Comparison of ENCODE assay signal across 8 cellular contexts in the genomic region with DNA sequence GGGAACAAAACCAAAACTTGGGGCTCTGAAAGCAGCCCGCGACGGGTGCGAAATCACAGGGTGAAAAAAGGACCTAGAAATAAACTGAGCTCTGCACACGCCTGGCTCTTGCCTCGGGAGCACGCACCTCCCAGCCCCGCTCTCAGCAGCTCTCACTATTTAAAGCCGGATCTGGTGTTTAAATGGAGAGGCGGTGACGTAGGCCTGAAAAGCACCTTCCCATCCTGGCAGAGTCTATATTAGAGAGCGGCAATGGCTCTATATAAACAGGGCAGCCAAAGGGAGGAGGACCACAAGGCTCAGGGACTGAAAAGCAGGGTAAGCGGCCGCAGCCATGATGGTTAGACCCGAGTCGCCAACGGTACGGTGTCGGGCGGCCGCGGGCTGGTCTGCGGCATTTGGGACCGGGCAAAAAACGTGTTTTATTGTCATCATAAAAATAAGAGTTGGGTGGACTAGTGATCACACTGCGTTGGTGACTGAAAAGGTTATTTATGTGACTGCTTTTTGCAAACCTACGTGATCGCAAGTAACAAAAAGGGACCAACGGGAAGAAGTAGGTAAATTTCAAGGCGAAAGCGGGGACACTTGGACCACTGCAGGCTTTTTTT. TPM values are rescaled to one million over a fixed set of nuclear protein-coding genes. Genes with fewer than 3 reads are reported as not detected.
DNase-seq lines count a peak whose midpoint lies in the region; ATAC-seq and TF ChIP-seq lines count a peak whose summit lies in the region.

No MANE protein-coding gene starts in this region.

- ATAC-seq in HG02571 (IDR thresholded peaks at IDR 0.05; ENCODE audit: unreplicated experiment) (peak; percentile 48), gastroesophageal sphincter (peak; percentile 80)

- TF ChIP-seq CTCF in GM06990 (IDR thresholded peaks at IDR 0.05; ENCODE audit: insufficient read depth, low read length, poor library complexity, severe bottlenecking) = no peak
- TF ChIP-seq CTCF in NB4 (IDR thresholded peaks at IDR 0.05; ENCODE audit: low read depth, low read length) = no peak
- TF ChIP-seq CTCF in gastroesophageal sphincter (IDR thresholded peaks at IDR 0.05) = no peak
- TF ChIP-seq CTCF in neutrophil (IDR thresholded peaks at IDR 0.05) = no peak

- H3K4me3 ChIP-seq in GM06990 (replicated peaks; ENCODE audit: low read depth, low read length) (peak overlapping the region; percentile 87), NB4 (ENCODE audit: low read depth, low read length) (peak overlapping the region; percentile 85), gastroesophageal sphincter (peak overlapping the region; percentile 80 to 99), neutrophil (ENCODE audit: low read depth in 1 of 2, low read length in 1 of 2) (peak overlapping the region; percentile 74 to 99)

- no peak for TF ChIP-seq EP300 in gastroesophageal sphincter (IDR thresholded peaks at IDR 0.05)

- H3K27me3 ChIP-seq in GM06990 (replicated peaks; ENCODE audit: control insufficient read depth, insufficient read depth, low read length) (no peaks in the 10 kb centered on the region), gastroesophageal sphincter (no peaks in the 10 kb centered on the region), neutrophil (no peaks in the 10 kb centered on the region)

- peak overlapping the region; percentile 96 to 98 (median 98) for H3K27ac ChIP-seq in gastroesophageal sphincter
- H3K27ac ChIP-seq in neutrophil = peak overlapping the region; percentile 95
- H3K27ac ChIP-seq in substantia nigra (ENCODE audit: low read depth, low read length, poor library complexity, severe bottlenecking) = peak overlapping the region; percentile 96

- DNase-seq in GM06990 (ENCODE audit: extremely low read depth, insufficient read length) (peak; percentile 85), NB4 (ENCODE audit: low read depth) (peak; percentile 95), SK-N-DZ (ENCODE audit: low spot score) (peak; percentile 97), substantia nigra (lab: John Stamatoyannopoulos, UW) (peak; percentile 26 to 94 (median 87))
- peak; percentile 81 for DNase-seq in activated naive CD4-positive, alpha-beta T cell treated with anti-CD3 and anti-CD28 coated beads, Interleukin-2, amount 50 U/mL, for 16 hours

- 0% methylated on average over 26 of the region's 31 CpGs for WGBS in gastroesophageal sphincter (ENCODE audit: low coverage in 1 of 2), 2 donors

- peak; percentile 88 for TF ChIP-seq POLR2A in NB4 (IDR thresholded peaks at IDR 0.05; ENCODE audit: extremely low read depth, insufficient read length)
- peak; percentile 98 to 99 for TF ChIP-seq POLR2A in gastroesophageal sphincter (IDR thresholded peaks at IDR 0.05)

- peaks cover 0 to 40% (median 9%) of the 10 kb centered on the region in 3 donors for H3K4me1 ChIP-seq in gastroesophageal sphincter
- H3K4me1 ChIP-seq in neutrophil (ENCODE audit: control insufficient read depth in 1 of 2, insufficient read depth in 1 of 2, low read depth in 1 of 2, low read length in 1 of 2) = peaks cover 27 to 35% of the 10 kb centered on the region in 2 experiments

- H3K9me3 ChIP-seq in gastroesophageal sphincter (no peaks in the 10 kb centered on the region), neutrophil (no peaks in the 10 kb centered on the region)

- no peaks in the 10 kb centered on the region for H3K36me3 ChIP-seq in GM06990 (ENCODE audit: control insufficient read depth, insufficient read depth, low read length)
- peaks cover 0 to 19% of the 10 kb centered on the region in 2 donors for H3K36me3 ChIP-seq in gastroesophageal sphincter
- peaks cover 22% of the 10 kb centered on the region for H3K36me3 ChIP-seq in neutrophil

RNA-seq across cellular contexts. Expression of a gene that starts 1.4 kb away (rescaled TPM):
- 15.6 and 15.8 TPM in 2 replicates for polyA plus RNA-seq in SK-N-DZ (2014; cell fraction: cytosol; rRNA removed)
- polyA plus RNA-seq in SK-N-DZ (2014; cell fraction: nucleus; rRNA removed) = 7.7 and 9.9 TPM in 2 replicates
- total RNA-seq in gastroesophageal sphincter = 10 to 100 TPM; 28.0 to 40.0 (median 30.5) TPM

Comparison
In these comparisons a context has a peak if more than half of its experiments do, and no peak if none do; other contexts are left out.
1. Peak in every context shown above with its lines: DNase-seq, ATAC-seq, H3K4me3 ChIP-seq and H3K27ac ChIP-seq.